ENCODE assay signal across 10 cellular contexts in the genomic region with DNA sequence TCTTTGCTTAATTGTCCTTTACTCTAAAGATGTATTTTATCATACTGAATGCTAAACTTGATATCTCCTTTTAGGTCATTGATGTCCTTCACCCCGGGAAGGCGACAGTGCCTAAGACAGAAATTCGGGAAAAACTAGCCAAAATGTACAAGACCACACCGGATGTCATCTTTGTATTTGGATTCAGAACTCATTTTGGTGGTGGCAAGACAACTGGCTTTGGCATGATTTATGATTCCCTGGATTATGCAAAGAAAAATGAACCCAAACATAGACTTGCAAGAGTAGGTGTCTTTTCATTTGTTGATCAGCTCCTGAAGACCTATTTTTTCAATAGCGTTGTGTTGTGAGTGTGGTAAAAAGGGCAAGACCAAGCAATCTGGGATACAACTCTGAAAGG. TPM values are rescaled to one million over a fixed set of nuclear protein-coding genes. Genes with fewer than 3 reads are reported as not detected.
DNase-seq lines count a peak whose midpoint lies in the region; ATAC-seq and TF ChIP-seq lines count a peak whose summit lies in the region.
"Had no signal": no experiment of that assay in that cellular context is flagged by ENCODE, and none has a peak within 500 bp of the region (broad histone marks: within the 10 kb centered on the region; RNA-seq: fewer than 3 reads in every experiment).

No MANE protein-coding gene starts in this region.

- H3K4me3 Mint-ChIP-seq in CD8-positive, alpha-beta memory T cell: peak overlapping the region; percentile 94 to 97 (median 95)
- H3K4me3 Mint-ChIP-seq in natural killer cell: peak overlapping the region; percentile 83

- no peaks in the 10 kb centered on the region for H3K9me3 Mint-ChIP-seq in CD8-positive, alpha-beta memory T cell
- H3K9me3 Mint-ChIP-seq in natural killer cell: no peaks in the 10 kb centered on the region

- no peaks in the 10 kb centered on the region for H3K27me3 Mint-ChIP-seq in CD8-positive, alpha-beta memory T cell
- no peaks in the 10 kb centered on the region for H3K27me3 Mint-ChIP-seq in natural killer cell (ENCODE audit: low read depth in 2 of 2)

- H3K36me3 ChIP-seq in CD8-positive, alpha-beta memory T cell (ENCODE audit: insufficient read depth, low read length): peaks cover 50% of the 10 kb centered on the region
- H3K36me3 ChIP-seq in brain microvascular endothelial cell (replicated peaks): peaks cover 53% of the 10 kb centered on the region

- H3K27ac Mint-ChIP-seq in CD8-positive, alpha-beta memory T cell: peak overlapping the region; percentile 44 to 95 (median 90)
- H3K27ac Mint-ChIP-seq in natural killer cell: peak overlapping the region; percentile 29 to 52

- no peak overlapping the region for H3K4me3 ChIP-seq in CD8-positive, alpha-beta memory T cell (ENCODE audit: low read length)
- H3K4me3 ChIP-seq in LNCaP clone FGC (ENCODE audit: low read depth, low read length) (peak overlapping the region; percentile 98), brain microvascular endothelial cell (ENCODE audit: low read depth, low read length) (peak overlapping the region; percentile 100)

- in situ Hi-C loops in brain microvascular endothelial cell (cut with HindIII; ENCODE audit: low pct_ligation_motif_present, low sequenced_read_pairs): no loop called here

- H3K4me1 Mint-ChIP-seq in CD8-positive, alpha-beta memory T cell: peaks cover 46 to 68% (median 68%) of the 10 kb centered on the region in 3 donors
- H3K4me1 Mint-ChIP-seq in natural killer cell: peaks cover 49 to 54% of the 10 kb centered on the region in 2 donors

- H3K36me3 Mint-ChIP-seq in CD8-positive, alpha-beta memory T cell: peaks cover 5 to 65% (median 17%) of the 10 kb centered on the region in 3 donors
- H3K36me3 Mint-ChIP-seq in natural killer cell: peaks cover 8% of the 10 kb centered on the region

- H3K4me1 ChIP-seq in CD8-positive, alpha-beta memory T cell (ENCODE audit: insufficient read depth, low read length): peaks cover 47% of the 10 kb centered on the region

- POLR2A ChIA-PET in CD8-positive, alpha-beta memory T cell (lab: Charles Lee): no interaction called here
- POLR2A ChIA-PET in GM10248 (lab: Yijun Ruan, JAX): no interaction called here

- TF ChIP-seq CTCF in LNCaP clone FGC (IDR thresholded peaks at IDR 0.05; ENCODE audit: control insufficient read depth, extremely low read depth, insufficient read depth) (no peak), brain microvascular endothelial cell (IDR thresholded peaks at IDR 0.05; ENCODE audit: low read depth, low read length, missing control alignments) (no peak), natural killer cell (IDR thresholded peaks at IDR 0.05) (no peak), GM10248 (IDR thresholded peaks at IDR 0.05; ENCODE audit: control extremely low read depth, extremely low read depth, low read depth, missing control alignments) (no peak)

- intact Hi-C loops in natural killer cell (cut with micrococcal nuclease): no loop called here

- H3K9me3 ChIP-seq in CD8-positive, alpha-beta memory T cell (ENCODE audit: low read length): no peaks in the 10 kb centered on the region

- CTCF ChIA-PET in CD8-positive, alpha-beta memory T cell (lab: Charles Lee): interaction anchor here (2.7 kb wide), 1 partner anchor 11 kb away, joined by 19 read pairs; no protein-coding TSS in a partner anchor
- CTCF ChIA-PET in GM10248 (lab: Yijun Ruan, JAX): interaction anchor here (1.4 to 3.1 kb wide), 2 partner anchors 11 to 14 kb away, joined by 4 to 36 read pairs; no protein-coding TSS in a partner anchor

- H3K27ac ChIP-seq in CD8-positive, alpha-beta memory T cell (ENCODE audit: low read depth, low read length): no peak overlapping the region
- H3K27ac ChIP-seq in brain microvascular endothelial cell: no peak overlapping the region
- H3K27ac ChIP-seq in caudate nucleus (ENCODE audit: low read depth, low read length): no peak overlapping the region

- DNase-seq in CD8-positive, alpha-beta memory T cell: no peak
- DNase-seq in LNCaP clone FGC (ENCODE audit: low read depth) (no peak), brain microvascular endothelial cell (no peak), natural killer cell (no peak), caudate nucleus (lab: John Stamatoyannopoulos, UW) (no peak), GM10248 (ENCODE audit: extremely low spot score) (no peak)
- DNase-seq: left ventricle myocardium superior, NCI-H446 had no signal

- no peaks in the 10 kb centered on the region for H3K27me3 ChIP-seq in CD8-positive, alpha-beta memory T cell (ENCODE audit: insufficient read depth, low read length, poor library complexity, severe bottlenecking)
- H3K27me3 ChIP-seq in brain microvascular endothelial cell (replicated peaks): no peaks in the 10 kb centered on the region

- ATAC-seq in natural killer cell: no peak
- no peak for ATAC-seq in HG02642 (IDR thresholded peaks at IDR 0.05; ENCODE audit: poor library complexity, unreplicated experiment)
- no peak for ATAC-seq in GM18520 (IDR thresholded peaks at IDR 0.05; ENCODE audit: unreplicated experiment)
- ATAC-seq: left ventricle myocardium superior had no signal

RNA-seq across cellular contexts. Expression of gene RPS24, which starts 1.8 kb away (rescaled TPM):
- 1,000 to 10,000 TPM; 1,808 to 1,994 TPM for total RNA-seq in CD8-positive, alpha-beta memory T cell
- 996 TPM for polyA plus RNA-seq in CD8-positive, alpha-beta memory T cell
- 1,000 to 10,000 TPM in 1 of 3 donors, 100 to 1,000 TPM in 2; 887 to 1,039 (median 981) TPM for total RNA-seq in natural killer cell

RNA-seq across cellular contexts. Expression of gene POLR3A, which starts 6.1 kb away (rescaled TPM):
- 10 to 100 TPM; 26.0 to 27.2 TPM for total RNA-seq in CD8-positive, alpha-beta memory T cell
- polyA plus RNA-seq in CD8-positive, alpha-beta memory T cell: 10.2 TPM
- 10 to 100 TPM; 15.6 to 21.0 (median 17.9) TPM for total RNA-seq in natural killer cell
